In genomic region chr7:93298671-93299070, GRCh38 we compare ENCODE assay signal across 18 cellular contexts.
DNase-seq lines count a peak whose midpoint lies in the region; ATAC-seq, FAIRE-seq and TF ChIP-seq lines count a peak whose summit lies in the region.
"Had no signal": no experiment of that assay in that cellular context is flagged by ENCODE, and none has a peak within 500 bp of the region (broad histone marks: within the 10 kb centered on the region; RNA-seq: fewer than 3 reads in every experiment).

No MANE protein-coding gene starts in this region.

- peaks cover 28 to 37% of the 10 kb centered on the region in 2 donors for H3K36me3 Mint-ChIP-seq in CD4-positive, alpha-beta memory T cell

- TF ChIP-seq RAD21 in GM12878 (IDR thresholded peaks at IDR 0.05; ENCODE audit: insufficient read depth, low read depth, low read length) = no peak

- no peaks in the 10 kb centered on the region for H3K79me2 ChIP-seq in GM12878 (ENCODE audit: control insufficient read depth, insufficient read depth, low read length)

- TF ChIP-seq CTCF in GM12878 (IDR thresholded peaks at IDR 0.05 in 2 of 3, conservative IDR thresholded peaks at IDR 0.05 in 1 of 3; ENCODE audit: control insufficient read depth in 2 of 3, extremely low read depth in 1 of 3, insufficient read depth in 1 of 3, low read depth in 3 of 3, low read length in 3 of 3) (no peak), fibroblast of villous mesenchyme (IDR thresholded peaks at IDR 0.05; ENCODE audit: insufficient read depth, low read depth, low read length) (no peak), upper lobe of left lung (IDR thresholded peaks at IDR 0.05) (no peak)

- no peak overlapping the region for H2AFZ ChIP-seq in GM12878 (ENCODE audit: control insufficient read depth, low read depth, low read length)

- CTCF ChIA-PET in GM12878 (lab: Yijun Ruan, JAX) = no interaction called here
- CTCF ChIA-PET in CD4-positive, alpha-beta memory T cell (lab: Charles Lee; ENCODE audit: partially characterized antibody) = no interaction called here

- H3K36me3 ChIP-seq in GM12878 (ENCODE audit: control insufficient read depth in 2 of 2, insufficient read depth in 2 of 2, low read length in 1 of 2) (no peaks in the 10 kb centered on the region; a peak in 1 of 4 replicates), upper lobe of left lung (peaks cover 0 to 42% (median 1%) of the 10 kb centered on the region in 4 donors)
- H3K36me3 ChIP-seq in CD4-positive, alpha-beta memory T cell (ENCODE audit: insufficient read depth, low read length) = no peaks in the 10 kb centered on the region
- H3K36me3 ChIP-seq: MG63 had no signal

- H3K27me3 ChIP-seq in GM12878 (replicated peaks in 1 of 2; ENCODE audit: control insufficient read depth in 2 of 2, insufficient read depth in 2 of 2, low read length in 1 of 2) = no peaks in the 10 kb centered on the region
- no peaks in the 10 kb centered on the region for H3K27me3 ChIP-seq in upper lobe of left lung
- H3K27me3 ChIP-seq in CD4-positive, alpha-beta memory T cell (ENCODE audit: insufficient read depth, low read length) = no peaks in the 10 kb centered on the region
- H3K27me3 ChIP-seq: MG63 had no signal

- WGBS in GM12878 (ENCODE audit: insufficient coverage, insufficient replicate concordance, low lambda C conversion rate, missing lambda C conversion rate) = 21% methylated on average over 2 of the region's 2 CpGs
- 88 to 89% methylated on average over 2 of the region's 2 CpGs for WGBS in upper lobe of left lung, 2 donors

- TF ChIP-seq EP300 in GM12878 (IDR thresholded peaks at IDR 0.05; ENCODE audit: borderline replicate concordance in 1 of 2, control insufficient read depth in 1 of 2, low read depth in 2 of 2, low read length in 2 of 2) = no peak
- TF ChIP-seq EP300 in upper lobe of left lung (IDR thresholded peaks at IDR 0.05) = no peak

- ATAC-seq in GM12878 = no peak
- ATAC-seq in upper lobe of left lung (ENCODE audit: low FRiP score in 2 of 2) = no peak
- ATAC-seq in HG02970 (IDR thresholded peaks at IDR 0.05; ENCODE audit: low FRiP score, unreplicated experiment) = no peak
- ATAC-seq: PC-3 had no signal

- H3K4me3 ChIP-seq in GM12878 (no peak overlapping the region), fibroblast of villous mesenchyme (ENCODE audit: low read depth, low read length) (no peak overlapping the region), upper lobe of left lung (no peak overlapping the region)
- no peak overlapping the region for H3K4me3 ChIP-seq in CD4-positive, alpha-beta memory T cell (ENCODE audit: low read length in 2 of 2)
- H3K4me3 ChIP-seq: MG63 had no signal

- no peaks in the 10 kb centered on the region for H4K20me1 ChIP-seq in GM12878 (ENCODE audit: control insufficient read depth, insufficient read depth)

- H3K27ac ChIP-seq in GM12878 (ENCODE audit: control insufficient read depth, insufficient read depth) (no peak overlapping the region), upper lobe of left lung (no peak overlapping the region)
- no peak overlapping the region for H3K27ac ChIP-seq in CD4-positive, alpha-beta memory T cell (ENCODE audit: low read depth, low read length)
- H3K27ac ChIP-seq: 22Rv1, HL-60, KMS-11 had no signal

- no peak overlapping the region for H3K9ac ChIP-seq in GM12878 (ENCODE audit: control insufficient read depth, insufficient read depth, low read length)
- H3K9ac ChIP-seq: KMS-11 had no signal

- H3K4me1 ChIP-seq in GM12878 (ENCODE audit: control insufficient read depth, insufficient read depth, low read length) = no peaks in the 10 kb centered on the region
- H3K4me1 ChIP-seq in upper lobe of left lung = no peaks in the 10 kb centered on the region
- no peaks in the 10 kb centered on the region for H3K4me1 ChIP-seq in CD4-positive, alpha-beta memory T cell (ENCODE audit: insufficient read depth, low read length)

- DNase-seq in AG08395 (ENCODE audit: low spot score) = peak; percentile 17
- peak; percentile 44 for DNase-seq in HCEC 1CT
- no peak for DNase-seq in GM12878 (ENCODE audit: low read depth, low spot score)
- DNase-seq in fibroblast of villous mesenchyme (ENCODE audit: low read depth) = peak; percentile 52
- no peak for DNase-seq in foreskin melanocyte
- DNase-seq in upper lobe of left lung = no peak
- DNase-seq in CD4-positive, alpha-beta memory T cell = no peak
- DNase-seq: DMS53, MG63, NCI-H1105, NCI-H187, NCI-H446, PC-3 had no signal

- no peaks in the 10 kb centered on the region for H3K27me3 Mint-ChIP-seq in CD4-positive, alpha-beta memory T cell

- POLR2A ChIA-PET in GM12878 (lab: Charles Lee) = no interaction called here
- POLR2A ChIA-PET in CD4-positive, alpha-beta memory T cell (lab: Charles Lee; ENCODE audit: partially characterized antibody) = no interaction called here

- no peaks in the 10 kb centered on the region for H3K9me3 ChIP-seq in GM12878 (replicated peaks; ENCODE audit: control insufficient read depth, insufficient read depth, low read length)
- H3K9me3 ChIP-seq in upper lobe of left lung = no peaks in the 10 kb centered on the region
- no peaks in the 10 kb centered on the region for H3K9me3 ChIP-seq in CD4-positive, alpha-beta memory T cell (ENCODE audit: control insufficient read depth in 1 of 2, low read length in 2 of 2)
- H3K9me3 ChIP-seq: MG63 had no signal

- SMC1A ChIA-PET in GM12878 (lab: Charles Lee; ENCODE audit: uncharacterized antibody, unreplicated experiment) = no interaction called here

- TF ChIP-seq POLR2A in GM12878 (IDR thresholded peaks at IDR 0.05; ENCODE audit: low read depth, low read length) = no peak
- TF ChIP-seq POLR2A in upper lobe of left lung (IDR thresholded peaks at IDR 0.05) = no peak

- H3K4me2 ChIP-seq in GM12878 (ENCODE audit: control insufficient read depth, insufficient read depth) = no peak overlapping the region
- H3K4me2 ChIP-seq: KMS-11 had no signal

- in situ Hi-C loops in GM12878 (cut with MboI) = no loop called here

- RAD21 ChIA-PET in GM12878 (lab: Charles Lee; ENCODE audit: unreplicated experiment) = no interaction called here

- BruUV-seq in GM12878 (replicated peaks; lab: Mats Ljungman, UMichigan) = no TSS peak

- no peaks in the 10 kb centered on the region for H3K9me3 Mint-ChIP-seq in CD4-positive, alpha-beta memory T cell

- no peak overlapping the region for H3K4me3 Mint-ChIP-seq in CD4-positive, alpha-beta memory T cell
- H3K4me3 Mint-ChIP-seq: CD14-positive monocyte had no signal

- FAIRE-seq in GM12878 (lab: Jason Lieb, UNC) = no peak

- intact Hi-C loops in GM12878 (cut with micrococcal nuclease; ENCODE audit: unreplicated experiment) = no loop called here
- intact Hi-C loops in CD4-positive, alpha-beta memory T cell (cut with micrococcal nuclease) = no loop called here

- H3K4me1 Mint-ChIP-seq in CD4-positive, alpha-beta memory T cell = no peaks in the 10 kb centered on the region
- H3K4me1 Mint-ChIP-seq: CD14-positive monocyte had no signal

- H3K27ac Mint-ChIP-seq in CD4-positive, alpha-beta memory T cell = no peak overlapping the region
- H3K27ac Mint-ChIP-seq: CD14-positive monocyte had no signal

TF ChIP-seq in GM12878, 131 proteins besides CTCF, POLR2A, EP300 and RAD21:
- TF ChIP-seq RB1 (IDR thresholded peaks at IDR 0.05; ENCODE audit: borderline replicate concordance) (no peak), ZNF274 (IDR thresholded peaks at IDR 0.05; ENCODE audit: insufficient read depth, insufficient read length) (no peak), JUNB (IDR thresholded peaks at IDR 0.05) (0 out of 2 replicates have a peak, but pooled peaks have one; percentile 10), TCF3 (IDR thresholded peaks at IDR 0.05; ENCODE audit: borderline replicate concordance, insufficient read depth, low read depth, low read length) (no peak), TCF7 (IDR thresholded peaks at IDR 0.05; ENCODE audit: borderline replicate concordance) (peak; percentile 64; the same call in 1 of the 2 replicates), RUNX3 (IDR thresholded peaks at IDR 0.05; ENCODE audit: low read length) (peak; percentile 39; the same call in 1 of the 2 replicates)
TF ChIP-seq in GM12878: peak in this region for 3.

Comparison
In these comparisons a context has a peak if more than half of its experiments do, and no peak if none do; other contexts are left out.
1. DNase-seq: peak in AG08395 (single experiment), HCEC 1CT (single experiment) and fibroblast of villous mesenchyme (single experiment); none in GM12878 (single experiment), foreskin melanocyte (single experiment), upper lobe of left lung (0 of 2) and CD4-positive, alpha-beta memory T cell (0 of 5).